ENCODE assay signal across 16 cellular contexts in the genomic region with DNA sequence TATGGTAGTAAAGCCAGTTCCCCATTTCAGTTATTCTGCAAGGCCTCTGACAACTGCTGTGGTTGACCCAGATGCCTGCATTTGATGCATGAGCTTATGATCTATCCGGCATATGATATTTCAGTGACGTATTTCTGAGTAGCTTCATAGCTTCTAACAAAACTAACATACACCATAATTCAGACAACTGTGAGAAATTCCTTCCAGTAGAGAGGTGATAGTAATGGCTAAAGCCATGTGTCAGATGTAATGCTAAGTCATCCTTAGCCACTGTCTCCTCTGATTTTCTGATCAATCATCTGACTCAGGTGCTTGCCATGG.
DNase-seq lines count a peak whose midpoint lies in the region; ATAC-seq, FAIRE-seq and TF ChIP-seq lines count a peak whose summit lies in the region.
"Had no signal": no experiment of that assay in that cellular context is flagged by ENCODE, and none has a peak within 500 bp of the region (broad histone marks: within the 10 kb centered on the region; RNA-seq: fewer than 3 reads in every experiment).

No MANE protein-coding gene starts in this region.

- peak overlapping the region; percentile 44 for H3K27ac Mint-ChIP-seq in activated CD4-positive, alpha-beta T cell treated with anti-CD3 and anti-CD28 coated beads for 36 hours
- peak overlapping the region; percentile 36 for H3K27ac Mint-ChIP-seq in central memory CD8-positive, alpha-beta T cell (ENCODE audit: low read depth)
- H3K27ac Mint-ChIP-seq: dendritic cell treated with granulocyte-macrophage colony-stimulating factor and Interleukin-4, amounts not matched to agents 40 ng/mL and 50 ng/mL, for 4 days; immature natural killer cell; WTC11 had no signal

- no peaks in the 10 kb centered on the region for H3K36me3 ChIP-seq in BLaER1
- no peaks in the 10 kb centered on the region for H3K36me3 ChIP-seq in OCI-LY7 (ENCODE audit: insufficient read depth, low read length)
- H3K36me3 ChIP-seq in kidney (ENCODE audit: control insufficient read depth in 1 of 2, insufficient read depth in 2 of 2, low read length in 2 of 2): no peaks in the 10 kb centered on the region
- H3K36me3 ChIP-seq: uterus had no signal

- H3K4me1 Mint-ChIP-seq in activated CD4-positive, alpha-beta T cell treated with anti-CD3 and anti-CD28 coated beads for 36 hours: peaks cover 19% of the 10 kb centered on the region
- peaks cover 12% of the 10 kb centered on the region for H3K4me1 Mint-ChIP-seq in central memory CD8-positive, alpha-beta T cell
- H3K4me1 Mint-ChIP-seq: WTC11 had no signal

- H3K79me2 ChIP-seq in OCI-LY7 (ENCODE audit: insufficient read depth, low read depth, low read length): no peaks in the 10 kb centered on the region

- CTCF ChIA-PET in activated CD4-positive, alpha-beta T cell treated with anti-CD3 and anti-CD28 coated beads for 36 hours (lab: Charles Lee): no interaction called here
- CTCF ChIA-PET in OCI-LY7 (lab: Charles Lee; ENCODE audit: unreplicated experiment): no interaction called here

- peak; percentile 77 for ATAC-seq in activated CD4-positive, alpha-beta T cell treated with anti-CD3 and anti-CD28 coated beads for 36 hours
- peak; percentile 76 for ATAC-seq in central memory CD8-positive, alpha-beta T cell (replicated peaks; ENCODE audit: extremely low read depth, poor library complexity, severe bottlenecking)
- ATAC-seq in HG02840 (IDR thresholded peaks at IDR 0.05; ENCODE audit: low FRiP score, unreplicated experiment) (no peak), GM18861 (IDR thresholded peaks at IDR 0.05; ENCODE audit: unreplicated experiment) (no peak)
- ATAC-seq: body of pancreas, psoas muscle, WTC11 had no signal

- H3K9me2 ChIP-seq in OCI-LY7 (ENCODE audit: insufficient read depth, low read length): no peaks in the 10 kb centered on the region

- H3K9me3 ChIP-seq in BLaER1 (no peaks in the 10 kb centered on the region), OCI-LY7 (ENCODE audit: low read length) (no peaks in the 10 kb centered on the region), kidney (ENCODE audit: control insufficient read depth in 1 of 2, low read length in 2 of 2) (no peaks in the 10 kb centered on the region)
- H3K9me3 ChIP-seq: body of pancreas, psoas muscle, uterus had no signal

- H3K4me3 ChIP-seq in BLaER1 (no peak overlapping the region), OCI-LY7 (ENCODE audit: low read depth, low read length, poor library complexity, severe bottlenecking) (no peak overlapping the region), kidney (ENCODE audit: low read length in 2 of 2) (no peak overlapping the region)
- H3K4me3 ChIP-seq: body of pancreas, psoas muscle, uterus had no signal

- H3K9ac ChIP-seq in BLaER1 (peak overlapping the region; percentile 22; the same call in 1 of the 2 replicates), kidney (ENCODE audit: low read length in 2 of 2) (no peak overlapping the region)

- H3K4me1 ChIP-seq in BLaER1: peaks cover 93% of the 10 kb centered on the region
- H3K4me1 ChIP-seq in OCI-LY7 (ENCODE audit: insufficient read depth, low read length, poor library complexity, severe bottlenecking): no peaks in the 10 kb centered on the region
- H3K4me1 ChIP-seq in kidney (ENCODE audit: control insufficient read depth in 1 of 2, insufficient read depth in 1 of 2, low read depth in 1 of 2, low read length in 2 of 2): no peaks in the 10 kb centered on the region
- H3K4me1 ChIP-seq: body of pancreas, psoas muscle, uterus had no signal

- H3K27me3 ChIP-seq in BLaER1: no peaks in the 10 kb centered on the region
- H3K27me3 ChIP-seq: body of pancreas, uterus had no signal

- H3K27ac ChIP-seq in BLaER1: peak overlapping the region; percentile 77
- H3K27ac ChIP-seq in OCI-LY7 (ENCODE audit: low read depth, low read length, poor library complexity, severe bottlenecking): no peak overlapping the region
- no peak overlapping the region for H3K27ac ChIP-seq in kidney (ENCODE audit: low read depth in 2 of 2, low read length in 2 of 2)
- H3K27ac ChIP-seq: body of pancreas, psoas muscle, uterus had no signal

- no peaks in the 10 kb centered on the region for H3K27me3 Mint-ChIP-seq in activated CD4-positive, alpha-beta T cell treated with anti-CD3 and anti-CD28 coated beads for 36 hours
- no peaks in the 10 kb centered on the region for H3K27me3 Mint-ChIP-seq in central memory CD8-positive, alpha-beta T cell
- H3K27me3 Mint-ChIP-seq: dendritic cell treated with granulocyte-macrophage colony-stimulating factor and Interleukin-4, amounts not matched to agents 40 ng/mL and 50 ng/mL, for 4 days had no signal

- H4K20me1 ChIP-seq in BLaER1 (no peaks in the 10 kb centered on the region), OCI-LY7 (ENCODE audit: insufficient read depth, low read length) (no peaks in the 10 kb centered on the region)

- H3K36me3 Mint-ChIP-seq in activated CD4-positive, alpha-beta T cell treated with anti-CD3 and anti-CD28 coated beads for 36 hours (ENCODE audit: low read depth): no peaks in the 10 kb centered on the region
- H3K36me3 Mint-ChIP-seq in central memory CD8-positive, alpha-beta T cell (ENCODE audit: insufficient read depth): no peaks in the 10 kb centered on the region
- H3K36me3 Mint-ChIP-seq: immature natural killer cell, WTC11 had no signal

- no TSS peak for BruUV-seq in OCI-LY7 (replicated peaks; lab: Mats Ljungman, UMichigan)

- H3K9me3 Mint-ChIP-seq in activated CD4-positive, alpha-beta T cell treated with anti-CD3 and anti-CD28 coated beads for 36 hours (ENCODE audit: low read depth): no peaks in the 10 kb centered on the region
- H3K9me3 Mint-ChIP-seq in central memory CD8-positive, alpha-beta T cell: no peaks in the 10 kb centered on the region
- H3K9me3 Mint-ChIP-seq: dendritic cell treated with granulocyte-macrophage colony-stimulating factor and Interleukin-4, amounts not matched to agents 40 ng/mL and 50 ng/mL, for 4 days; immature natural killer cell; WTC11 had no signal

- no peak overlapping the region for H3K4me3 Mint-ChIP-seq in activated CD4-positive, alpha-beta T cell treated with anti-CD3 and anti-CD28 coated beads for 36 hours
- no peak overlapping the region for H3K4me3 Mint-ChIP-seq in central memory CD8-positive, alpha-beta T cell
- H3K4me3 Mint-ChIP-seq: dendritic cell treated with granulocyte-macrophage colony-stimulating factor and Interleukin-4, amounts not matched to agents 40 ng/mL and 50 ng/mL, for 4 days; immature natural killer cell; WTC11 had no signal

- no peak for TF ChIP-seq CTCF in OCI-LY7 (conservative IDR thresholded peaks at IDR 0.05; ENCODE audit: low read length)
- no peak for TF ChIP-seq CTCF in kidney (IDR thresholded peaks at IDR 0.05; ENCODE audit: borderline replicate concordance, extremely low read depth, insufficient read depth)

- POLR2A ChIA-PET in activated CD4-positive, alpha-beta T cell treated with anti-CD3 and anti-CD28 coated beads for 36 hours (lab: Charles Lee): interaction anchor here (0.6 kb wide), 1 partner anchor 778 kb away, joined by 3 read pairs; no protein-coding TSS in a partner anchor
- POLR2A ChIA-PET in OCI-LY7 (lab: Charles Lee): no interaction called here

- DNase-seq in activated CD4-positive, alpha-beta T cell treated with anti-CD3 and anti-CD28 coated beads for 36 hours: no peak
- DNase-seq in activated CD4-positive, alpha-beta T cell treated with anti-CD3 and anti-CD28 coated beads, Interleukin-2, amount 50 U/mL, for 4 hours: no peak
- DNase-seq in OCI-LY7 (ENCODE audit: low spot score): peak; percentile 14
- DNase-seq in central memory CD8-positive, alpha-beta T cell (ENCODE audit: low spot score in 2 of 2): no peak
- no peak for DNase-seq in kidney
- DNase-seq: body of pancreas, immature natural killer cell, NCI-H1105, NCI-H2171, psoas muscle, uterus had no signal

- peak overlapping the region; percentile 81 for H3K4me2 ChIP-seq in BLaER1
- no peak overlapping the region for H3K4me2 ChIP-seq in OCI-LY7 (ENCODE audit: low read length)

- FAIRE-seq in kidney (lab: Jason Lieb, UNC): no peak

- no peak overlapping the region for H2AFZ ChIP-seq in OCI-LY7 (ENCODE audit: low read length)

- intact Hi-C loops in activated CD4-positive, alpha-beta T cell treated with anti-CD3 and anti-CD28 coated beads for 36 hours (cut with DNase I, micrococcal nuclease): no loop called here
- intact Hi-C loops in OCI-LY7 (cut with micrococcal nuclease; ENCODE audit: unreplicated experiment): no loop called here
- intact Hi-C loops in kidney (cut with DNase I): no loop called here

Comparison
In these comparisons a context has a peak if more than half of its experiments do, and no peak if none do; other contexts are left out.
1. ATAC-seq: peak in activated CD4-positive, alpha-beta T cell treated with anti-CD3 and anti-CD28 coated beads for 36 hours (single experiment) and central memory CD8-positive, alpha-beta T cell (single experiment); none in HG02840 (single experiment) and GM18861 (single experiment).